10 cellular contexts compared by ENCODE assay signal in genomic region chr4:98466868-98467599, GRCh38.
DNase-seq lines count a peak whose midpoint lies in the region; ATAC-seq and TF ChIP-seq lines count a peak whose summit lies in the region.
"Had no signal": no experiment of that assay in that cellular context is flagged by ENCODE, and none has a peak within 500 bp of the region (broad histone marks: within the 10 kb centered on the region; RNA-seq: fewer than 3 reads in every experiment).

No MANE protein-coding gene starts in this region.

- H3K27ac Mint-ChIP-seq in T-helper 2 cell treated with Interferon-gamma antibody and Interleukin-4, amounts not matched to agents 5 μg/mL and 100 μg/mL, for 36 hours, result no peak overlapping the region
- peak overlapping the region in 4 of 5 experiments; percentile 65 to 93 (median 86) for H3K27ac Mint-ChIP-seq in brain

- H3K27me3 ChIP-seq in parathyroid adenoma (ENCODE audit: control insufficient read depth, insufficient read depth, low read length), result no peaks in the 10 kb centered on the region

- DNase-seq in T-helper 2 cell treated with Interferon-gamma antibody and Interleukin-4, amounts not matched to agents 5 μg/mL and 100 μg/mL, for 36 hours (ENCODE audit: low spot score), result no peak
- DNase-seq in T-helper 2 cell, result no peak
- DNase-seq in COLO829 (ENCODE audit: low spot score), result no peak
- DNase-seq in NCI-H524 treated with DMSO at 0.1 percent for 48 hours (lab: John Stamatoyannopoulos, UW), result no peak

- peaks cover 2% of the 10 kb centered on the region for H3K9me3 Mint-ChIP-seq in T-helper 2 cell treated with Interferon-gamma antibody and Interleukin-4, amounts not matched to agents 5 μg/mL and 100 μg/mL, for 36 hours
- peaks cover 0 to under 1% (median 0%) of the 10 kb centered on the region in 5 experiments for H3K9me3 Mint-ChIP-seq in brain

- H3K4me2 ChIP-seq in parathyroid adenoma (ENCODE audit: low read length), result peak overlapping the region; percentile 80

- peak overlapping the region; percentile 78 for H2AFZ ChIP-seq in parathyroid adenoma

- peaks cover 24% of the 10 kb centered on the region for H3K4me1 Mint-ChIP-seq in T-helper 2 cell treated with Interferon-gamma antibody and Interleukin-4, amounts not matched to agents 5 μg/mL and 100 μg/mL, for 36 hours (ENCODE audit: low read depth)
- H3K4me1 Mint-ChIP-seq in brain, result peaks cover 25% of the 10 kb centered on the region

- no peaks in the 10 kb centered on the region for H3K9me3 ChIP-seq in parathyroid adenoma (ENCODE audit: control insufficient read depth, low read length)

- no peak for TF ChIP-seq CTCF in brain (conservative IDR thresholded peaks at IDR 0.05)
- no peak for TF ChIP-seq CTCF in parathyroid adenoma (IDR thresholded peaks at IDR 0.05)

- H3K4me3 ChIP-seq in parathyroid adenoma (ENCODE audit: low read depth, low read length), result peak overlapping the region; percentile 62

- H3K9ac ChIP-seq in parathyroid adenoma, result no peak overlapping the region

- H3K4me3 Mint-ChIP-seq in T-helper 2 cell treated with Interferon-gamma antibody and Interleukin-4, amounts not matched to agents 5 μg/mL and 100 μg/mL, for 36 hours, result peak overlapping the region; percentile 72
- peak overlapping the region in 4 of 5 experiments; percentile 79 to 85 (median 82) for H3K4me3 Mint-ChIP-seq in brain

- H3K36me3 Mint-ChIP-seq in T-helper 2 cell treated with Interferon-gamma antibody and Interleukin-4, amounts not matched to agents 5 μg/mL and 100 μg/mL, for 36 hours (ENCODE audit: low read depth), result peaks cover 23% of the 10 kb centered on the region
- peaks cover 24% of the 10 kb centered on the region for H3K36me3 Mint-ChIP-seq in brain

- peaks cover 3% of the 10 kb centered on the region for H3K4me1 ChIP-seq in parathyroid adenoma

- no peak overlapping the region for H3K27ac ChIP-seq in parathyroid adenoma
- H3K27ac ChIP-seq: 22Rv1 had no signal

- no peaks in the 10 kb centered on the region for H3K27me3 Mint-ChIP-seq in T-helper 2 cell treated with Interferon-gamma antibody and Interleukin-4, amounts not matched to agents 5 μg/mL and 100 μg/mL, for 36 hours (ENCODE audit: low read depth)
- no peaks in the 10 kb centered on the region for H3K27me3 Mint-ChIP-seq in brain
- H3K27me3 Mint-ChIP-seq: activated naive CD8-positive, alpha-beta T cell had no signal

- ATAC-seq in HG02943 (IDR thresholded peaks at IDR 0.05; ENCODE audit: low read depth, unreplicated experiment) (peak; percentile 10), HG03457 (IDR thresholded peaks at IDR 0.05; ENCODE audit: unreplicated experiment) (no peak)

- no peaks in the 10 kb centered on the region for H3K36me3 ChIP-seq in parathyroid adenoma (ENCODE audit: control insufficient read depth, insufficient read depth, low read length)

- no peaks in the 10 kb centered on the region for H3K79me2 ChIP-seq in parathyroid adenoma
